In genomic region chr1:30790256-30790525, GRCh38 we compare ENCODE assay signal across 3 cellular contexts. TPM values are rescaled to one million over a fixed set of nuclear protein-coding genes. Genes with fewer than 3 reads are reported as not detected.
"Had no signal": no experiment of that assay in that cellular context is flagged by ENCODE, and none has a peak within 500 bp of the region (broad histone marks: within the 10 kb centered on the region; RNA-seq: fewer than 3 reads in every experiment).

No MANE protein-coding gene starts in this region.

RNA-seq across cellular contexts. Expression of gene LAPTM5, which starts 32.6 kb away (rescaled TPM):
- total RNA-seq: osteocyte, progenitor cell of endocrine pancreas, renal cortical epithelial cell had no signal
